ENCODE assay signal across 20 cellular contexts in genomic region chr15:90040618-90041017, GRCh38. TPM values are rescaled to one million over a fixed set of nuclear protein-coding genes. Genes with fewer than 3 reads are reported as not detected.
DNase-seq lines count a peak whose midpoint lies in the region; ATAC-seq and TF ChIP-seq lines count a peak whose summit lies in the region.
"Had no signal": no experiment of that assay in that cellular context is flagged by ENCODE, and none has a peak within 500 bp of the region (broad histone marks: within the 10 kb centered on the region; RNA-seq: fewer than 3 reads in every experiment).

No MANE protein-coding gene starts in this region.

- no peaks in the 10 kb centered on the region for H3K27me3 ChIP-seq in CD4-positive, CD25-positive, alpha-beta regulatory T cell (ENCODE audit: control insufficient read depth, insufficient read depth, low read length)
- H3K27me3 ChIP-seq in neutrophil = no peaks in the 10 kb centered on the region
- H3K27me3 ChIP-seq: breast epithelium, right atrium auricular region, stomach, uterus had no signal

- CTCF ChIA-PET in activated CD8-positive, alpha-beta memory T cell treated with anti-CD3 and anti-CD28 coated beads, Interleukin-2, amount 10 ng/mL, durations not matched to agents 7 days and 5 days (lab: Charles Lee) = no interaction called here

- H3K4me1 Mint-ChIP-seq in CD4-positive, CD25-positive, alpha-beta regulatory T cell = peaks cover 7 to 55% (median 28%) of the 10 kb centered on the region in 4 donors
- H3K4me1 Mint-ChIP-seq in brain = peaks cover 94% of the 10 kb centered on the region
- H3K4me1 Mint-ChIP-seq in activated CD8-positive, alpha-beta memory T cell treated with anti-CD3 and anti-CD28 coated beads, Interleukin-2, amount 10 ng/mL, durations not matched to agents 7 days and 5 days = peaks cover 27% of the 10 kb centered on the region

- H3K27me3 Mint-ChIP-seq in CD4-positive, CD25-positive, alpha-beta regulatory T cell = no peaks in the 10 kb centered on the region
- H3K27me3 Mint-ChIP-seq in brain = peaks cover 5% of the 10 kb centered on the region
- H3K27me3 Mint-ChIP-seq in activated CD8-positive, alpha-beta memory T cell treated with anti-CD3 and anti-CD28 coated beads, Interleukin-2, amount 10 ng/mL, durations not matched to agents 7 days and 5 days = no peaks in the 10 kb centered on the region

- H3K4me1 ChIP-seq in CD4-positive, CD25-positive, alpha-beta regulatory T cell (ENCODE audit: control insufficient read depth, insufficient read depth, low read length, poor library complexity, severe bottlenecking) = peaks cover 12% of the 10 kb centered on the region
- H3K4me1 ChIP-seq in neutrophil (ENCODE audit: control insufficient read depth in 1 of 2, insufficient read depth in 1 of 2, low read depth in 1 of 2, low read length in 1 of 2) = peaks cover 94 to 96% of the 10 kb centered on the region in 2 experiments
- H3K4me1 ChIP-seq: breast epithelium, uterus had no signal

- H3K9me3 Mint-ChIP-seq in CD4-positive, CD25-positive, alpha-beta regulatory T cell = peaks cover 0 to 1% (median 0%) of the 10 kb centered on the region in 7 donors
- no peaks in the 10 kb centered on the region for H3K9me3 Mint-ChIP-seq in brain
- H3K9me3 Mint-ChIP-seq in activated CD8-positive, alpha-beta memory T cell treated with anti-CD3 and anti-CD28 coated beads, Interleukin-2, amount 10 ng/mL, durations not matched to agents 7 days and 5 days (ENCODE audit: low read depth) = no peaks in the 10 kb centered on the region

- H3K36me3 Mint-ChIP-seq in CD4-positive, CD25-positive, alpha-beta regulatory T cell = peaks cover 4% of the 10 kb centered on the region
- no peaks in the 10 kb centered on the region for H3K36me3 Mint-ChIP-seq in brain
- H3K36me3 Mint-ChIP-seq in activated CD8-positive, alpha-beta memory T cell treated with anti-CD3 and anti-CD28 coated beads, Interleukin-2, amount 10 ng/mL, durations not matched to agents 7 days and 5 days = peaks cover 6% of the 10 kb centered on the region

- TF ChIP-seq CTCF in brain (conservative IDR thresholded peaks at IDR 0.05) (no peak), neutrophil (IDR thresholded peaks at IDR 0.05) (no peak)

- no peaks in the 10 kb centered on the region for H3K36me3 ChIP-seq in CD4-positive, CD25-positive, alpha-beta regulatory T cell (ENCODE audit: control insufficient read depth, insufficient read depth, low read length)
- H3K36me3 ChIP-seq in neutrophil = no peaks in the 10 kb centered on the region
- H3K36me3 ChIP-seq: breast epithelium, right atrium auricular region, uterus had no signal

- no peak overlapping the region for H3K4me3 Mint-ChIP-seq in CD4-positive, CD25-positive, alpha-beta regulatory T cell
- no peak overlapping the region for H3K4me3 Mint-ChIP-seq in brain
- H3K4me3 Mint-ChIP-seq in activated CD8-positive, alpha-beta memory T cell treated with anti-CD3 and anti-CD28 coated beads, Interleukin-2, amount 10 ng/mL, durations not matched to agents 7 days and 5 days = no peak overlapping the region

- no peak overlapping the region for H3K4me3 ChIP-seq in CD4-positive, CD25-positive, alpha-beta regulatory T cell (ENCODE audit: low read depth, low read length)
- peak overlapping the region in 1 of 2 experiments; percentile 1 for H3K4me3 ChIP-seq in neutrophil (ENCODE audit: low read depth in 1 of 2, low read length in 1 of 2)
- H3K4me3 ChIP-seq: breast epithelium, GM12878, PC-9, right atrium auricular region, stomach, uterus had no signal

- DNase-seq in CD4-positive, CD25-positive, alpha-beta regulatory T cell = no peak
- peak; percentile 62 for DNase-seq in HT-29 (ENCODE audit: low spot score)
- DNase-seq in activated CD8-positive, alpha-beta memory T cell treated with anti-CD3 and anti-CD28 coated beads, Interleukin-2, amount 10 ng/mL, durations not matched to agents 7 days and 5 days = no peak
- DNase-seq in DMS114 treated with DMSO at 0.1 percent for 48 hours (lab: John Stamatoyannopoulos, UW; ENCODE audit: unreplicated experiment) = no peak
- DNase-seq in NK-92 (lab: John Stamatoyannopoulos, UW; ENCODE audit: unreplicated experiment) = no peak
- DNase-seq: activated T-cell treated with anti-CD3 and anti-CD28 coated beads for 4 hours, dermis blood vessel endothelial cell, GDM1, NCI-H1092, NCI-H524, occipital lobe, PC-9, stomach, uterus had no signal

- H3K27ac Mint-ChIP-seq in CD4-positive, CD25-positive, alpha-beta regulatory T cell = peak overlapping the region; percentile 15 to 44 (median 40)
- peak overlapping the region in 4 of 5 experiments; percentile 0 to 79 (median 37) for H3K27ac Mint-ChIP-seq in brain
- no peak overlapping the region for H3K27ac Mint-ChIP-seq in activated CD8-positive, alpha-beta memory T cell treated with anti-CD3 and anti-CD28 coated beads, Interleukin-2, amount 10 ng/mL, durations not matched to agents 7 days and 5 days

- H3K27ac ChIP-seq in CD4-positive, CD25-positive, alpha-beta regulatory T cell (ENCODE audit: insufficient read depth, low read length, poor library complexity, severe bottlenecking) = no peak overlapping the region
- peak overlapping the region; percentile 96 for H3K27ac ChIP-seq in neutrophil
- H3K27ac ChIP-seq: breast epithelium, KMS-11, PC-9, right atrium auricular region, uterus had no signal

- H3K9me3 ChIP-seq in CD4-positive, CD25-positive, alpha-beta regulatory T cell (ENCODE audit: control insufficient read depth in 2 of 2, low read length in 2 of 2) = no peaks in the 10 kb centered on the region
- H3K9me3 ChIP-seq in neutrophil = no peaks in the 10 kb centered on the region
- H3K9me3 ChIP-seq: breast epithelium, right atrium auricular region, stomach, uterus had no signal

- no peak for ATAC-seq in CD4-positive, CD25-positive, alpha-beta regulatory T cell (ENCODE audit: low read depth in 2 of 2)
- no peak for ATAC-seq in activated CD8-positive, alpha-beta memory T cell treated with anti-CD3 and anti-CD28 coated beads, Interleukin-2, amount 10 ng/mL, durations not matched to agents 7 days and 5 days
- ATAC-seq: GM12878 had no signal

RNA-seq across cellular contexts. Expression of gene ZNF710, which starts 39.5 kb away (rescaled TPM):
- 16.3 TPM for total RNA-seq in CD4-positive, CD25-positive, alpha-beta regulatory T cell
- polyA plus RNA-seq in CD4-positive, CD25-positive, alpha-beta regulatory T cell = 1 to 10 TPM in 3 of 4 donors, under 1 TPM in 1; 0.88 to 2.4 (median 1.9) TPM
- total RNA-seq in HT-29 (2014; rRNA removed; shearing (Covaris generic)) = 47.3 and 66.9 TPM in 2 replicates
- 8.6 TPM for polyA plus RNA-seq in brain (ENCODE audit: insufficient read depth, low read depth, low replicate concordance)
- total RNA-seq in activated CD8-positive, alpha-beta memory T cell treated with anti-CD3 and anti-CD28 coated beads, Interleukin-2, amount 10 ng/mL, durations not matched to agents 7 days and 5 days = 10 to 100 TPM; 14.1 to 16.6 TPM
